In the genomic region with DNA sequence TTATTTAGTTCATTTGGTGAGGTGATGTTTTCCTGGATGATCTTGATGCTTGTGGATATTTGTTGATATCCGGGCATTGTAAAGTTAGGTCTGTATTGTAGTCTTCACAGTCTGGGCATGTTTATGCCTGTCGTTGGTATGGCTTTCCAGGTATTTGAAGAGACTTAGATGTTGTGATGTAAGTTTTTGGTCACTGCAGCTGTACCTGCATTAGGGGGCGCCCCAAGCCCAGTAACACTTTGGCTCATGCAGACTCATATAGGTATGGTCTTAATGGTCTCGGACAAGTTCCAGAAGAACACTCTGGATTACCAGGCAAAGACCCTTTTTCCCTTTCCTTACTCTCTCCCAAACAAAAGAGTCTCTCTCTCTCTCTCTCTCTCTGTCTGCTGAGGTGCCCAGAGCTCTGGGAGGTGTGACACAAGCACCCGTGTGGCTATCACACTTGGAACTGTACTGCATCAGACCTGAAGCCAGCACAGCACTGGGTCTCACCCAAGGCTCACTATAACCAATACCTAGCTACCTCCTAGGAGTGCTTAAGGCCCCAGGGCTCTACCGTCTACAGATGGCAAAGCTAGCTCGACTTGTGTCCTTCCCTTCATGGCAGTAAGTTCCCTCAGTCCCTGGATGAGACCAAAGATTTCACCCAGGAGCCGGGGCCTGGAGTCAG, we compare ENCODE assay signal across 9 cellular contexts.
DNase-seq lines count a peak whose midpoint lies in the region; ATAC-seq, FAIRE-seq and TF ChIP-seq lines count a peak whose summit lies in the region.
"Had no signal": no experiment of that assay in that cellular context is flagged by ENCODE, and none has a peak within 500 bp of the region (broad histone marks: within the 10 kb centered on the region; RNA-seq: fewer than 3 reads in every experiment).

No MANE protein-coding gene starts in this region.

- no peaks in the 10 kb centered on the region for H4K20me1 ChIP-seq in H9 (ENCODE audit: control insufficient read depth, insufficient read depth, insufficient read length)

- H4K8ac ChIP-seq in H9 (replicated peaks; ENCODE audit: insufficient read length, low read depth, low read length) = no peak overlapping the region

- no peaks in the 10 kb centered on the region for H3K27me3 ChIP-seq in H9 (ENCODE audit: insufficient read depth, low read length)

- WGBS in H9 (ENCODE audit: extremely low coverage, insufficient read length, low lambda C conversion rate) = no CpG with 5 or more reads among the region's 8 CpGs

- H2BK120ac ChIP-seq in H9 (ENCODE audit: low read depth, low read length, poor library complexity, severe bottlenecking) = no peak overlapping the region

- intact Hi-C loops in kidney (cut with DNase I) = no loop called here

- no peaks in the 10 kb centered on the region; a peak in 1 of 4 replicates for H3K4me1 Mint-ChIP-seq in H9
- no peaks in the 10 kb centered on the region for H3K4me1 Mint-ChIP-seq in effector memory CD8-positive, alpha-beta T cell (ENCODE audit: low read depth in 2 of 2)

- H3K4me3 ChIP-seq in kidney (ENCODE audit: low read length in 2 of 2) = no peak overlapping the region

- H3K4ac ChIP-seq in H9 (ENCODE audit: low read depth, low read length) = no peak overlapping the region

- H3K79me1 ChIP-seq in H9 (ENCODE audit: insufficient read depth, low read depth, low read length, poor library complexity, severe bottlenecking) = no peaks in the 10 kb centered on the region

- ATAC-seq in effector memory CD8-positive, alpha-beta T cell (replicated peaks) = no peak

- H2AK5ac ChIP-seq in H9 (ENCODE audit: insufficient read length, low read length) = no peak overlapping the region

- H2BK5ac ChIP-seq in H9 (ENCODE audit: insufficient read length, low read length) = no peak overlapping the region

- H3K18ac ChIP-seq in H9 (ENCODE audit: insufficient read length, low read depth, low read length) = no peak overlapping the region

- no peaks in the 10 kb centered on the region for H3K79me2 ChIP-seq in H9 (ENCODE audit: insufficient read depth, low read length)

- no peak overlapping the region for H4K5ac ChIP-seq in H9 (ENCODE audit: insufficient read length, low read depth, low read length)

- no peak overlapping the region for H2BK20ac ChIP-seq in H9 (ENCODE audit: low read depth, low read length, poor library complexity, severe bottlenecking)

- H3K4me1 ChIP-seq in H9 (ENCODE audit: insufficient read depth, low read length) (no peaks in the 10 kb centered on the region), kidney (ENCODE audit: control insufficient read depth in 1 of 2, insufficient read depth in 1 of 2, low read depth in 1 of 2, low read length in 2 of 2) (no peaks in the 10 kb centered on the region)

- H2BK12ac ChIP-seq in H9 (ENCODE audit: insufficient read length, low read depth, low read length) = no peak overlapping the region

- H4K91ac ChIP-seq in H9 (ENCODE audit: insufficient read length, low read depth, low read length) = no peak overlapping the region

- H3K9me3 ChIP-seq in H9 (ENCODE audit: control insufficient read depth, low read depth, low read length) (no peaks in the 10 kb centered on the region), kidney (ENCODE audit: control insufficient read depth in 1 of 2, low read length in 2 of 2) (no peaks in the 10 kb centered on the region)

- TF ChIP-seq CTCF in H9 (conservative IDR thresholded peaks at IDR 0.05) (peak; percentile 92), kidney (IDR thresholded peaks at IDR 0.05; ENCODE audit: borderline replicate concordance, extremely low read depth, insufficient read depth) (peak; percentile 45)

- no peak overlapping the region for H3K4me2 ChIP-seq in H9 (ENCODE audit: insufficient read depth, insufficient read length, low read length)

- no peak overlapping the region for H3K23ac ChIP-seq in H9 (ENCODE audit: insufficient read length, low read depth, low read length)

- H3K27ac Mint-ChIP-seq in H9 = no peak overlapping the region
- no peak overlapping the region for H3K27ac Mint-ChIP-seq in effector memory CD8-positive, alpha-beta T cell
- H3K27ac Mint-ChIP-seq: T-helper 1 cell treated with Interleukin-12 subunit alpha and Interleukin-12 subunit beta and Interleukin-4 antibody, amounts not matched to agents 30 μg/mL and 1 μg/mL, for 36 hours had no signal

- peak; percentile 88 for DNase-seq in DMS53 (lab: John Stamatoyannopoulos, UW)
- peak; percentile 81 for DNase-seq in H9
- peak; percentile 35 for DNase-seq in SK-N-DZ (ENCODE audit: low spot score)
- no peak for DNase-seq in kidney
- DNase-seq in effector memory CD8-positive, alpha-beta T cell = no peak
- no peak for DNase-seq in NOMO-1 (lab: John Stamatoyannopoulos, UW; ENCODE audit: unreplicated experiment in 2 of 2)
- no peak for DNase-seq in GM03348 (ENCODE audit: low spot score)
- no peak for DNase-seq in COLO668 (lab: John Stamatoyannopoulos, UW; ENCODE audit: unreplicated experiment)

- no peak overlapping the region for H2AFZ ChIP-seq in H9 (ENCODE audit: low read length)

- no peaks in the 10 kb centered on the region for H3K36me3 Mint-ChIP-seq in H9 (ENCODE audit: insufficient read depth in 1 of 3, low read depth in 3 of 3)
- H3K36me3 Mint-ChIP-seq in effector memory CD8-positive, alpha-beta T cell (ENCODE audit: insufficient read depth) = no peaks in the 10 kb centered on the region

- no peaks in the 10 kb centered on the region for H3K23me2 ChIP-seq in H9 (ENCODE audit: insufficient read length, low read depth, low read length, poor library complexity, severe bottlenecking)

- H3K9ac ChIP-seq in H9 (ENCODE audit: extremely low read depth, insufficient read length, low read length) (no peak overlapping the region), kidney (ENCODE audit: low read length in 2 of 2) (no peak overlapping the region)

- H3K14ac ChIP-seq in H9 (ENCODE audit: insufficient read depth, low read length) = peak overlapping the region; percentile 8; the same call in 1 of the 2 replicates

- H3T11ph ChIP-seq in H9 (ENCODE audit: low read length) = no peak overlapping the region

- H3K27ac ChIP-seq in H9 (ENCODE audit: insufficient read length, low read depth, low read length) = no peak overlapping the region
- no peak overlapping the region for H3K27ac ChIP-seq in kidney (ENCODE audit: low read depth in 2 of 2, low read length in 2 of 2)

- H3K4me3 Mint-ChIP-seq in H9 = no peak overlapping the region
- no peak overlapping the region for H3K4me3 Mint-ChIP-seq in effector memory CD8-positive, alpha-beta T cell
- H3K4me3 Mint-ChIP-seq: T-helper 1 cell treated with Interleukin-12 subunit alpha and Interleukin-12 subunit beta and Interleukin-4 antibody, amounts not matched to agents 30 μg/mL and 1 μg/mL, for 36 hours had no signal

- H3K56ac ChIP-seq in H9 (ENCODE audit: insufficient read length, low read depth, low read length) = no peak overlapping the region

- FAIRE-seq in kidney (lab: Jason Lieb, UNC) = no peak

- no peak overlapping the region for H2BK15ac ChIP-seq in H9 (ENCODE audit: low read depth, low read length)

- H3K9me3 Mint-ChIP-seq in H9 = no peaks in the 10 kb centered on the region
- H3K9me3 Mint-ChIP-seq in effector memory CD8-positive, alpha-beta T cell = peaks cover 0 to 1% of the 10 kb centered on the region in 2 donors
- H3K9me3 Mint-ChIP-seq: T-helper 1 cell treated with Interleukin-12 subunit alpha and Interleukin-12 subunit beta and Interleukin-4 antibody, amounts not matched to agents 30 μg/mL and 1 μg/mL, for 36 hours had no signal

- H3K36me3 ChIP-seq in kidney (ENCODE audit: control insufficient read depth in 1 of 2, insufficient read depth in 2 of 2, low read length in 2 of 2) = no peaks in the 10 kb centered on the region

- no peaks in the 10 kb centered on the region for H3K27me3 Mint-ChIP-seq in H9 (ENCODE audit: low read depth)
- H3K27me3 Mint-ChIP-seq in effector memory CD8-positive, alpha-beta T cell = no peaks in the 10 kb centered on the region

Comparison
In these comparisons a context has a peak if more than half of its experiments do, and no peak if none do; other contexts are left out.
1. DNase-seq: peak in DMS53 (single experiment), H9 (single experiment) and SK-N-DZ (single experiment); none in kidney (single experiment), effector memory CD8-positive, alpha-beta T cell (0 of 3), NOMO-1 (0 of 2), GM03348 (single experiment) and COLO668 (single experiment).